23 cellular contexts compared by ENCODE assay signal in genomic region chr12:105897311-105897725, GRCh38.
"Had no signal": no experiment of that assay in that cellular context is flagged by ENCODE, and none has a peak within 500 bp of the region (broad histone marks: within the 10 kb centered on the region; RNA-seq: fewer than 3 reads in every experiment).

No MANE protein-coding gene starts in this region.

- H3K27me3 ChIP-seq: esophagus muscularis mucosa, gastrocnemius medialis, right lobe of liver, tibial artery had no signal

- H3K4me3 ChIP-seq: esophagus muscularis mucosa, gastrocnemius medialis, lower lobe of right lung, right lobe of liver, skin epidermis, tibial artery had no signal

- H3K4me1 ChIP-seq: esophagus muscularis mucosa, gastrocnemius medialis, lower lobe of right lung, right lobe of liver, tibial artery had no signal

- FAIRE-seq: urothelium cell line had no signal

- DNase-seq: activated CD4-positive, alpha-beta T cell treated with anti-CD3 and anti-CD28 coated beads, Interleukin-2, amount 10 ng/mL, durations not matched to agents 7 days and 5 days; activated CD8-positive, alpha-beta T cell treated with anti-CD3 and anti-CD28 coated beads, Interleukin-2, amount 10 ng/mL, durations not matched to agents 7 days and 5 days; activated gamma-delta T cell treated with Interleukin-2 at 50 U/mL for 16 hours; aorta; caudate nucleus; dermis blood vessel endothelial cell; effector CD8-positive, alpha-beta T cell; gastrocnemius medialis; hypothalamus; lower lobe of right lung; naive thymus-derived CD4-positive, alpha-beta T cell; posterior cingulate gyrus; right lobe of liver; stimulated activated CD4-positive, alpha-beta T cell treated with anti-CD3 and anti-CD28 coated beads, Interleukin-1b, Interleukin-23, amount 100 ng/mL, for 48 hours; substantia nigra; T-helper 2 cell; tibial artery had no signal

- H3K36me3 ChIP-seq: esophagus muscularis mucosa, gastrocnemius medialis, lower lobe of right lung, right lobe of liver, tibial artery had no signal

- H3K9me3 ChIP-seq: esophagus muscularis mucosa, gastrocnemius medialis, lower lobe of right lung, right lobe of liver, tibial artery had no signal

- H3K27ac ChIP-seq: esophagus muscularis mucosa, gastrocnemius medialis, lower lobe of right lung, right lobe of liver, tibial artery had no signal

- ATAC-seq: activated CD4-positive, CD25-positive, alpha-beta regulatory T cell treated with anti-CD3 and anti-CD28 coated beads, Interleukin-2, amount 50 U/mL, for 24 hours; activated CD8-positive, alpha-beta T cell treated with anti-CD3 and anti-CD28 coated beads, Interleukin-2, amount 10 ng/mL, durations not matched to agents 7 days and 5 days; activated naive CD4-positive, alpha-beta T cell treated with anti-CD3 and anti-CD28 coated beads, Interleukin-2, amount 50 U/mL, for 72 hours; gastrocnemius medialis; left lobe of liver; lower lobe of right lung; naive thymus-derived CD4-positive, alpha-beta T cell; right lobe of liver had no signal
